In genomic region chr11:71420455-71421241, GRCh38 we compare ENCODE assay signal across 8 cellular contexts. TPM values are rescaled to one million over a fixed set of nuclear protein-coding genes. Genes with fewer than 3 reads are reported as not detected.
DNase-seq lines count a peak whose midpoint lies in the region; ATAC-seq and TF ChIP-seq lines count a peak whose summit lies in the region.

No MANE protein-coding gene starts in this region.

- H3K4me3 ChIP-seq in GM06990 (replicated peaks; ENCODE audit: low read depth, low read length), result no peak overlapping the region
- no peak overlapping the region for H3K4me3 ChIP-seq in adrenal gland
- H3K4me3 ChIP-seq in tibial nerve, result no peak overlapping the region

- no peaks in the 10 kb centered on the region; the same call in 1 of the 2 replicates for H3K27me3 ChIP-seq in GM06990 (replicated peaks; ENCODE audit: control insufficient read depth, insufficient read depth, low read length)
- no peaks in the 10 kb centered on the region for H3K27me3 ChIP-seq in adrenal gland
- no peaks in the 10 kb centered on the region for H3K27me3 ChIP-seq in tibial nerve

- DNase-seq in ACHN, result peak; percentile 53
- peak; percentile 37 for DNase-seq in GM06990 (ENCODE audit: extremely low read depth, insufficient read length)
- peak; percentile 68 for DNase-seq in NCI-H146 (lab: John Stamatoyannopoulos, UW)
- DNase-seq in adrenal gland, result peak in 5 of 7 donors; percentile 51 to 72 (median 68)
- DNase-seq in iPS DF 4.7 (ENCODE audit: extremely low read depth, low spot score), result peak; percentile 66
- no peak for DNase-seq in tibial nerve (ENCODE audit: low spot score in 2 of 2)

- no peak overlapping the region for H3K27ac ChIP-seq in adrenal gland
- no peak overlapping the region for H3K27ac ChIP-seq in tibial nerve

- intact Hi-C loops in adrenal gland (cut with DNase I), result no loop called here

- H3K4me1 ChIP-seq in adrenal gland (replicated peaks in 1 of 2), result no peaks in the 10 kb centered on the region
- no peaks in the 10 kb centered on the region for H3K4me1 ChIP-seq in tibial nerve

- TF ChIP-seq CTCF in GM06990 (IDR thresholded peaks at IDR 0.05; ENCODE audit: insufficient read depth, low read length, poor library complexity, severe bottlenecking), result peak; percentile 77
- TF ChIP-seq CTCF in adrenal gland (IDR thresholded peaks at IDR 0.05), result peak; percentile 46 to 74 (median 65)
- peak in 3 of 5 experiments; percentile 14 to 39 (median 26) for TF ChIP-seq CTCF in tibial nerve (IDR thresholded peaks at IDR 0.05)

- TF ChIP-seq POLR2A in adrenal gland (IDR thresholded peaks at IDR 0.05) (no peak), tibial nerve (IDR thresholded peaks at IDR 0.05) (no peak)

- 73 to 79% (median 76%) methylated on average over 16 of the region's 16 CpGs for WGBS in adrenal gland, 4 donors
- WGBS in tibial nerve, 2 donors, result 72 to 77% methylated on average over 16 of the region's 16 CpGs

- TF ChIP-seq EP300 in tibial nerve (IDR thresholded peaks at IDR 0.05), result no peak

- in situ Hi-C loops in ACHN (cut with HindIII; ENCODE audit: low pct_ligation_motif_present, low pct_unique_long_range_greater_than_20kb, low sequenced_read_pairs), result no loop called here

- H3K36me3 ChIP-seq in GM06990 (ENCODE audit: control insufficient read depth, insufficient read depth, low read length), result no peaks in the 10 kb centered on the region
- H3K36me3 ChIP-seq in adrenal gland (replicated peaks in 1 of 2), result no peaks in the 10 kb centered on the region
- H3K36me3 ChIP-seq in tibial nerve, result no peaks in the 10 kb centered on the region

- H3K9me3 ChIP-seq in adrenal gland (replicated peaks in 1 of 3) (no peaks in the 10 kb centered on the region), tibial nerve (no peaks in the 10 kb centered on the region)

- no peak for ATAC-seq in HG03097 (IDR thresholded peaks at IDR 0.05; ENCODE audit: low FRiP score, unreplicated experiment)
- ATAC-seq in HG02973 (IDR thresholded peaks at IDR 0.05; ENCODE audit: unreplicated experiment), result no peak

RNA-seq across cellular contexts. Expression of gene DHCR7, which starts 27.5 kb away (rescaled TPM):
- 100 to 1,000 TPM in 3 of 8 donors, 10 to 100 TPM in 5; 53.1 to 904 (median 85.3) TPM for total RNA-seq in adrenal gland
- 100 to 1,000 TPM in 1 of 3 donors, 10 to 100 TPM in 2; 31.8 to 690 (median 56.3) TPM for polyA plus RNA-seq in adrenal gland
- 10 to 100 TPM; 10.3 to 17.3 (median 14.8) TPM for total RNA-seq in tibial nerve

RNA-seq across cellular contexts. Expression of gene NADSYN1, which starts 32.4 kb away (rescaled TPM):
- 10 to 100 TPM; 42.2 to 77.4 (median 55.9) TPM for total RNA-seq in adrenal gland
- 100 to 1,000 TPM in 2 of 3 donors, 10 to 100 TPM in 1; 37.1 to 128 (median 114) TPM for polyA plus RNA-seq in adrenal gland
- 10 to 100 TPM; 54.2 to 85.9 (median 70.0) TPM for total RNA-seq in tibial nerve

Comparison
In these comparisons a context has a peak if more than half of its experiments do, and no peak if none do; other contexts are left out.
1. DNase-seq: peak in ACHN (single experiment), GM06990 (single experiment), NCI-H146 (single experiment), adrenal gland (5 of 7) and iPS DF 4.7 (single experiment); none in tibial nerve (0 of 2).
2. CTCF ChIP-seq: peak in every context shown above with its lines; median percentile 77 in GM06990; 65 in adrenal gland; 26 in tibial nerve.